ENCODE assay signal across 11 cellular contexts in the genomic region with DNA sequence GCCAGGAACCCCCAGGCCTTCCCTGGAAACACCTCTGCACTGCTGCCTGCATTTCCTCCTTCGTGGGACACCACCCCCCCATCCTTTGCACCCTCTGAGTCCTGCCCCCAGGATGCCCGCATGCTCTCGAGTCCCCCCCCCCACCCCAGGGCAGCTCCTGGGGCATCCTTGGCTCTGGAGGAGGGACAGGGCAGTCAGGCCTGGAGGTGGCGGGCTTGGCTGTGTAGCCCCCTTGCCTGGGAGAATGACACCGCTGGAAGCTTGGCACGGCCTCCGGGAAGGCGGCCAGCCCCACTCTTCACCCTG.
DNase-seq lines count a peak whose midpoint lies in the region; ATAC-seq and TF ChIP-seq lines count a peak whose summit lies in the region.
"Had no signal": no experiment of that assay in that cellular context is flagged by ENCODE, and none has a peak within 500 bp of the region (broad histone marks: within the 10 kb centered on the region; RNA-seq: fewer than 3 reads in every experiment).

No MANE protein-coding gene starts in this region.

- no peak for ATAC-seq in upper lobe of left lung (ENCODE audit: low FRiP score in 2 of 2)
- ATAC-seq in GM19455 (IDR thresholded peaks at IDR 0.05; ENCODE audit: unreplicated experiment), result no peak
- ATAC-seq in HG02588 (IDR thresholded peaks at IDR 0.05; ENCODE audit: unreplicated experiment), result no peak

- peaks cover 55% of the 10 kb centered on the region for H3K4me1 Mint-ChIP-seq in mesothelial cell of epicardium

- H3K27ac ChIP-seq in colonic mucosa (no peak overlapping the region), upper lobe of left lung (peak overlapping the region; percentile 63 to 88 (median 82))
- H3K27ac ChIP-seq: KMS-11 had no signal

- H3K9ac ChIP-seq in Loucy (ENCODE audit: low read depth, low read length, poor library complexity, severe bottlenecking) (peak overlapping the region; percentile 32), colonic mucosa (ENCODE audit: low read depth in 2 of 2, low read length in 2 of 2) (no peak overlapping the region)
- H3K9ac ChIP-seq: KMS-11 had no signal

- no peak for TF ChIP-seq EP300 in upper lobe of left lung (IDR thresholded peaks at IDR 0.05)

- H3K4me2 ChIP-seq in Loucy (ENCODE audit: low read depth, low read length, poor library complexity, severe bottlenecking), result no peak overlapping the region
- H3K4me2 ChIP-seq: KMS-11 had no signal

- H3K9me2 ChIP-seq in Loucy (replicated peaks; ENCODE audit: low read depth, low read length), result no peaks in the 10 kb centered on the region

- 0 to 42% methylated on average over 2 to 7 of the region's 8 CpGs for WGBS in upper lobe of left lung, 2 donors

- no peaks in the 10 kb centered on the region for H4K20me1 ChIP-seq in Loucy (ENCODE audit: insufficient read depth, low read length, poor library complexity, severe bottlenecking)

- H3K79me2 ChIP-seq in Loucy (ENCODE audit: insufficient read depth, low read length), result no peaks in the 10 kb centered on the region

- no peak overlapping the region for H3K4me3 ChIP-seq in Loucy (ENCODE audit: low read length, poor library complexity, severe bottlenecking)
- no peak overlapping the region for H3K4me3 ChIP-seq in colonic mucosa
- H3K4me3 ChIP-seq in upper lobe of left lung, result no peak overlapping the region

- H2AFZ ChIP-seq in Loucy (ENCODE audit: low read length), result no peak overlapping the region

- intact Hi-C loops in colonic mucosa (cut with DNase I), result no loop called here

- H3K27ac Mint-ChIP-seq in mesothelial cell of epicardium, result peak overlapping the region; percentile 64

- H3K4me3 Mint-ChIP-seq in mesothelial cell of epicardium, result no peak overlapping the region

- H3F3A ChIP-seq in Loucy (ENCODE audit: low read depth), result no peaks in the 10 kb centered on the region

- no peaks in the 10 kb centered on the region for H3K9me3 Mint-ChIP-seq in mesothelial cell of epicardium

- H3K4me1 ChIP-seq in Loucy (ENCODE audit: insufficient read depth, low read length, poor library complexity, severe bottlenecking) (peaks cover 6% of the 10 kb centered on the region), colonic mucosa (peaks cover 8% of the 10 kb centered on the region), upper lobe of left lung (peaks cover 25 to 34% (median 29%) of the 10 kb centered on the region in 4 donors)

- H3K27me3 ChIP-seq in Loucy (ENCODE audit: insufficient read depth, low read length, poor library complexity, severe bottlenecking), result no peaks in the 10 kb centered on the region
- H3K27me3 ChIP-seq in colonic mucosa, result no peaks in the 10 kb centered on the region
- H3K27me3 ChIP-seq in upper lobe of left lung, result no peaks in the 10 kb centered on the region

- peak; percentile 51 for DNase-seq in colonic mucosa
- DNase-seq in mesothelial cell of epicardium (ENCODE audit: low spot score in 2 of 2, unreplicated experiment in 2 of 2), result no peak
- DNase-seq in upper lobe of left lung, result peak in 1 of 2 donors; percentile 89
- DNase-seq in NCI-H1417 treated with DMSO at 0.1 percent for 48 hours (lab: John Stamatoyannopoulos, UW), result no peak
- DNase-seq: activated CD8-positive, alpha-beta memory T cell treated with anti-CD3 and anti-CD28 coated beads, Interleukin-2, amount 50 U/mL, for 48 hours; NCI-H510A; T-helper 1 cell had no signal

- H3K36me3 ChIP-seq in Loucy (ENCODE audit: insufficient read depth, low read length) (no peaks in the 10 kb centered on the region), colonic mucosa (no peaks in the 10 kb centered on the region), upper lobe of left lung (no peaks in the 10 kb centered on the region)

- H3K9me3 ChIP-seq in Loucy (ENCODE audit: insufficient read depth, low read depth, low read length) (no peaks in the 10 kb centered on the region), colonic mucosa (no peaks in the 10 kb centered on the region), upper lobe of left lung (no peaks in the 10 kb centered on the region)

- H3K27me3 Mint-ChIP-seq in mesothelial cell of epicardium (ENCODE audit: low read depth), result no peaks in the 10 kb centered on the region

- no peak for TF ChIP-seq POLR2A in upper lobe of left lung (IDR thresholded peaks at IDR 0.05)

- no peak for TF ChIP-seq CTCF in Loucy (conservative IDR thresholded peaks at IDR 0.05; ENCODE audit: low read length)
- no peak for TF ChIP-seq CTCF in colonic mucosa (IDR thresholded peaks at IDR 0.05)
- no peak for TF ChIP-seq CTCF in mesothelial cell of epicardium (IDR thresholded peaks at IDR 0.05; ENCODE audit: unreplicated experiment)
- TF ChIP-seq CTCF in upper lobe of left lung (IDR thresholded peaks at IDR 0.05), result no peak

- peaks cover 5% of the 10 kb centered on the region for H3K36me3 Mint-ChIP-seq in mesothelial cell of epicardium
